ENCODE assay signal across 33 cellular contexts in genomic region chr9:29063031-29063430, GRCh38.
"Had no signal": no experiment of that assay in that cellular context is flagged by ENCODE, and none has a peak within 500 bp of the region (broad histone marks: within the 10 kb centered on the region; RNA-seq: fewer than 3 reads in every experiment).

No MANE protein-coding gene starts in this region.

- H3K36me3 ChIP-seq: MG63, SJSA1 had no signal

- ATAC-seq: Panc1, Right ventricle myocardium inferior had no signal

- H3K27me3 ChIP-seq: MG63, SJSA1 had no signal

- H2AFZ ChIP-seq: PC-9 had no signal

- H3K27ac ChIP-seq: PC-9, RWPE1, SJSA1 had no signal

- H3K4me3 ChIP-seq: MG63, PC-9, SJSA1 had no signal

- H3K9ac ChIP-seq: SK-N-SH had no signal

- DNase-seq: Karpas-422, MG63, NCI-H1048, NCI-H1092 treated with DMSO at 0.1 percent for 48 hours, NCI-H1105 treated with DMSO at 0.1 percent for 48 hours, NCI-H1417, NCI-H1436, NCI-H146, NCI-H1694, NCI-H187, NCI-H1930, NCI-H2029 treated with DMSO at 0.1 percent for 48 hours, NCI-H2081 treated with DMSO at 0.1 percent for 48 hours, NCI-H2107, NCI-H2171, NCI-H226, NCI-H446 treated with DMSO at 0.1 percent for 48 hours, NCI-H510A, NCI-H524, NCI-H526, NCI-H69, NCI-H748 treated with DMSO at 0.1 percent for 48 hours, NCI-H82, PC-9, SHP77, SIG-M5, SK-N-SH, SW 1271, T-helper 1 cell had no signal

- H3K4me1 ChIP-seq: SJSA1 had no signal

- H3K9me3 ChIP-seq: MG63, SJSA1, SK-N-SH had no signal

- H3K4me2 ChIP-seq: PC-9, SK-N-SH had no signal
